Comparison of ENCODE assay signal across 8 cellular contexts in genomic region chr3:129121792-129122696, GRCh38. TPM values are rescaled to one million over a fixed set of nuclear protein-coding genes. Genes with fewer than 3 reads are reported as not detected.
DNase-seq lines count a peak whose midpoint lies in the region; ATAC-seq and TF ChIP-seq lines count a peak whose summit lies in the region.

Gene RAB43 (minus strand): TSS chr3:129121804. CDS start chr3:129121489, 315 bp downstream.

- H3K4me1 ChIP-seq in lower lobe of right lung = peaks cover 33% of the 10 kb centered on the region

- DNase-seq in NCI-H82 (lab: John Stamatoyannopoulos, UW) = peak; percentile 93
- DNase-seq in activated CD8-positive, alpha-beta memory T cell treated with anti-CD3 and anti-CD28 coated beads for 4 hours (ENCODE audit: low read depth in 2 of 2) = peak; percentile 79 to 83
- DNase-seq in effector CD4-positive, alpha-beta T cell = peak; percentile 80
- DNase-seq in lower lobe of right lung = peak; percentile 90
- DNase-seq in stimulated activated CD4-positive, alpha-beta T cell treated with anti-CD3 and anti-CD28 coated beads, Interleukin-4, amount 100 ng/mL, for 48 hours (ENCODE audit: low read depth in 2 of 2) = peak; percentile 75 to 81

- H3K9me3 ChIP-seq in lower lobe of right lung = no peaks in the 10 kb centered on the region

- intact Hi-C loops in lower lobe of right lung (cut with DNase I) = no loop called here

- H3K36me3 ChIP-seq in lower lobe of right lung = peaks cover 11% of the 10 kb centered on the region

- peak; percentile 49 for ATAC-seq in GM18868 (IDR thresholded peaks at IDR 0.05; ENCODE audit: unreplicated experiment)
- peak; percentile 30 for ATAC-seq in HG03196 (IDR thresholded peaks at IDR 0.05; ENCODE audit: unreplicated experiment)
- peak; percentile 87 to 90 for ATAC-seq in lower lobe of right lung

- peak within 1 kb of the TSS; percentile 89 for H3K4me3 ChIP-seq in lower lobe of right lung

- TF ChIP-seq CTCF in 22Rv1 (IDR thresholded peaks at IDR 0.05) (no peak), lower lobe of right lung (IDR thresholded peaks at IDR 0.05) (no peak)

- H3K27ac ChIP-seq in 22Rv1 (peak within 1 kb of the TSS; percentile 85), lower lobe of right lung (peak within 1 kb of the TSS; percentile 95)

- no peaks in the 10 kb centered on the region for H3K27me3 ChIP-seq in lower lobe of right lung (ENCODE audit: low read depth)

RNA-seq across cellular contexts. Expression of gene RAB43, which starts in this region (rescaled TPM):
- total RNA-seq in lower lobe of right lung = 29.9 TPM

Comparison
In these comparisons a context has a peak if more than half of its experiments do, and no peak if none do; other contexts are left out.
1. Peak in every context shown above with its lines: DNase-seq, ATAC-seq, H3K4me3 ChIP-seq and H3K27ac ChIP-seq.
2. ATAC-seq: peak in every context shown above with its lines; median percentile 88 in lower lobe of right lung; 49 in GM18868; 30 in HG03196.